In genomic region chr10:79347894-79348639, GRCh38 we compare ENCODE assay signal across 8 cellular contexts. TPM values are rescaled to one million over a fixed set of nuclear protein-coding genes. Genes with fewer than 3 reads are reported as not detected.
DNase-seq lines count a peak whose midpoint lies in the region; ATAC-seq, FAIRE-seq and TF ChIP-seq lines count a peak whose summit lies in the region.

No MANE protein-coding gene starts in this region.

- no peak for TF ChIP-seq POLR2A in tibial nerve (IDR thresholded peaks at IDR 0.05)

- H3K4me3 ChIP-seq in parathyroid adenoma (ENCODE audit: low read depth, low read length) (peak overlapping the region; percentile 69), tibial nerve (peak overlapping the region; percentile 64 to 97 (median 86))

- no peaks in the 10 kb centered on the region for H3K9me3 Mint-ChIP-seq in glutamatergic neuron (ENCODE audit: unreplicated experiment)

- H3K36me3 ChIP-seq in parathyroid adenoma (ENCODE audit: control insufficient read depth, insufficient read depth, low read length), result no peaks in the 10 kb centered on the region
- H3K36me3 ChIP-seq in tibial nerve, result peaks cover 0 to 42% (median 18%) of the 10 kb centered on the region in 3 donors

- ATAC-seq in GM18907 (IDR thresholded peaks at IDR 0.05; ENCODE audit: unreplicated experiment), result peak; percentile 80
- peak; percentile 64 for ATAC-seq in HG03103 (IDR thresholded peaks at IDR 0.05; ENCODE audit: low read depth, unreplicated experiment)

- TF ChIP-seq CTCF in glutamatergic neuron (IDR thresholded peaks at IDR 0.05; ENCODE audit: partially characterized antibody, unreplicated experiment) (no peak), parathyroid adenoma (IDR thresholded peaks at IDR 0.05) (no peak), tibial nerve (IDR thresholded peaks at IDR 0.05) (no peak)

- H3K4me2 ChIP-seq in parathyroid adenoma (ENCODE audit: low read length), result peak overlapping the region; percentile 94

- no peak overlapping the region for H3K27ac Mint-ChIP-seq in glutamatergic neuron (ENCODE audit: unreplicated experiment)

- peaks cover under 1% of the 10 kb centered on the region for H3K36me3 Mint-ChIP-seq in glutamatergic neuron (ENCODE audit: unreplicated experiment)

- DNase-seq in AG20443 (ENCODE audit: low spot score) (peak; percentile 85), RCC 7860 (ENCODE audit: low spot score) (peak; percentile 51), glutamatergic neuron (no peak), tibial nerve (ENCODE audit: low spot score in 2 of 2) (peak; percentile 58 to 59)
- DNase-seq in activated naive CD4-positive, alpha-beta T cell (lab: John Stamatoyannopoulos, UW), result peak; percentile 35 to 45 (median 40)

- H3K4me1 ChIP-seq in parathyroid adenoma (peaks cover 25% of the 10 kb centered on the region), tibial nerve (peaks cover 0 to 26% (median 10%) of the 10 kb centered on the region in 4 donors)

- no peak for TF ChIP-seq EP300 in tibial nerve (IDR thresholded peaks at IDR 0.05)

- H3K27me3 ChIP-seq in parathyroid adenoma (ENCODE audit: control insufficient read depth, insufficient read depth, low read length) (no peaks in the 10 kb centered on the region), tibial nerve (no peaks in the 10 kb centered on the region)

- peaks cover 12% of the 10 kb centered on the region for H3K4me1 Mint-ChIP-seq in glutamatergic neuron (ENCODE audit: low read depth, unreplicated experiment)

- peak overlapping the region; percentile 30 for H3K9ac ChIP-seq in parathyroid adenoma

- no peaks in the 10 kb centered on the region for H3K79me2 ChIP-seq in parathyroid adenoma

- WGBS in tibial nerve, 2 donors, result 10 to 18% methylated on average over 15 to 21 of the region's 34 CpGs

- H3K9me3 ChIP-seq in parathyroid adenoma (ENCODE audit: control insufficient read depth, low read length), result no peaks in the 10 kb centered on the region
- no peaks in the 10 kb centered on the region for H3K9me3 ChIP-seq in tibial nerve

- peaks cover under 1% of the 10 kb centered on the region for H3K27me3 Mint-ChIP-seq in glutamatergic neuron (ENCODE audit: unreplicated experiment)

- no peak for FAIRE-seq in RCC 7860 (lab: Jason Lieb, UNC)

- H3K4me3 Mint-ChIP-seq in glutamatergic neuron (ENCODE audit: unreplicated experiment), result peak overlapping the region; percentile 72

- peak overlapping the region; percentile 77 for H2AFZ ChIP-seq in parathyroid adenoma

- H3K27ac ChIP-seq in parathyroid adenoma (peak overlapping the region; percentile 71), tibial nerve (peak overlapping the region; percentile 78 to 90 (median 86))

RNA-seq across cellular contexts. Expression of gene PPIF, which starts 0.8 kb away (rescaled TPM):
- total RNA-seq in glutamatergic neuron (ENCODE audit: unreplicated experiment) (24.2 TPM), tibial nerve (10 to 100 TPM; 16.6 to 36.0 (median 20.6) TPM)
